ENCODE assay signal across 1 cellular context in genomic region chr19:34253711-34254551, GRCh38.
TF ChIP-seq lines count a peak whose summit lies in the region.

No MANE protein-coding gene starts in this region.

TF ChIP-seq in HepG2, 621 proteins besides CTCF, POLR2A, EP300 and RAD21 (continued from another document and continues in another):
- TF ChIP-seq THAP9 (CRISPR knock-in tag; IDR thresholded peaks at IDR 0.05; ENCODE audit: borderline replicate concordance): peak; percentile 45; the same call in 1 of the 2 replicates
- no peak for TF ChIP-seq ZNF17 (CRISPR knock-in tag; IDR thresholded peaks at IDR 0.05)
- no peak for TF ChIP-seq FIP1L1 (IDR thresholded peaks at IDR 0.05; ENCODE audit: borderline replicate concordance, insufficient read depth, low read depth, low read length)
- TF ChIP-seq ZNF674 (CRISPR knock-in tag; IDR thresholded peaks at IDR 0.05; ENCODE audit: low read depth): no peak
- peak; percentile 76 for TF ChIP-seq HOXA5 (CRISPR knock-in tag; IDR thresholded peaks at IDR 0.05)
- peak; percentile 53; the same call in 1 of the 2 replicates for TF ChIP-seq ELF1 (CRISPR knock-in tag; IDR thresholded peaks at IDR 0.05)
- no peak for TF ChIP-seq TFAP4 (IDR thresholded peaks at IDR 0.05; ENCODE audit: borderline replicate concordance, low read depth)
- TF ChIP-seq NFATC3 (CRISPR knock-in tag; IDR thresholded peaks at IDR 0.05): no peak
- peak; percentile 79 for TF ChIP-seq KDM2A (CRISPR knock-in tag; IDR thresholded peaks at IDR 0.05; ENCODE audit: borderline replicate concordance, low read depth)
- no peak for TF ChIP-seq RFXANK (CRISPR knock-in tag; IDR thresholded peaks at IDR 0.05)
- no peak for TF ChIP-seq NCOR1 (IDR thresholded peaks at IDR 0.05; ENCODE audit: borderline replicate concordance, low read length)
- no peak for TF ChIP-seq HNRNPH1 (optimal IDR thresholded peaks at IDR 0.05; ENCODE audit: low read depth, low read length)
- TF ChIP-seq ZNF639 (CRISPR knock-in tag; conservative IDR thresholded peaks at IDR 0.05): peak; percentile 62; the same call in 1 of the 2 replicates
- peak; percentile 46; the same call in 1 of the 2 replicates for TF ChIP-seq MED1 (CRISPR knock-in tag; IDR thresholded peaks at IDR 0.05)
- peak; percentile 48; the same call in 1 of the 2 replicates for TF ChIP-seq KLF15 (CRISPR knock-in tag; IDR thresholded peaks at IDR 0.05; ENCODE audit: borderline replicate concordance)
- no peak for TF ChIP-seq ZNF616 (CRISPR knock-in tag; IDR thresholded peaks at IDR 0.05; ENCODE audit: low read depth)
- peak; percentile 75; the same call in 1 of the 2 replicates for TF ChIP-seq ZNF724P (CRISPR knock-in tag; IDR thresholded peaks at IDR 0.05; ENCODE audit: borderline replicate concordance)
- no peak for TF ChIP-seq ZNF281 (CRISPR knock-in tag; IDR thresholded peaks at IDR 0.05; ENCODE audit: borderline replicate concordance)
- TF ChIP-seq MIER3 (CRISPR knock-in tag; IDR thresholded peaks at IDR 0.05; ENCODE audit: borderline replicate concordance): no peak
- no peak for TF ChIP-seq BCLAF1 (IDR thresholded peaks at IDR 0.05)
- TF ChIP-seq FOSL2 (CRISPR knock-in tag; IDR thresholded peaks at IDR 0.05): 0 out of 2 replicates have a peak, but pooled peaks have one; percentile 10
- TF ChIP-seq ZNF503 (CRISPR knock-in tag; IDR thresholded peaks at IDR 0.05): peak; percentile 52; the same call in 1 of the 2 replicates
- TF ChIP-seq ZFYVE20 (CRISPR knock-in tag; IDR thresholded peaks at IDR 0.05; ENCODE audit: borderline replicate concordance, low read depth): no peak
- TF ChIP-seq ZNF740 (CRISPR knock-in tag; IDR thresholded peaks at IDR 0.05): no peak
- no peak for TF ChIP-seq SRSF9 (IDR thresholded peaks at IDR 0.05; ENCODE audit: borderline replicate concordance, insufficient read depth, low read depth, low read length, poor library complexity, severe bottlenecking)
- no peak for TF ChIP-seq STAT5B (CRISPR knock-in tag; IDR thresholded peaks at IDR 0.05)
- no peak for TF ChIP-seq ZNF251 (CRISPR knock-in tag; IDR thresholded peaks at IDR 0.05)
- TF ChIP-seq TCF7 (IDR thresholded peaks at IDR 0.05; ENCODE audit: low read depth): no peak
- TF ChIP-seq HMGXB4 (CRISPR knock-in tag; IDR thresholded peaks at IDR 0.05; ENCODE audit: borderline replicate concordance in 1 of 2, low read depth in 1 of 2): peak; percentile 59 to 71; a peak in 3 of 4 replicates
- peak; percentile 60 for TF ChIP-seq RBM39 (IDR thresholded peaks at IDR 0.05; ENCODE audit: low read depth, low read length, poor library complexity, severe bottlenecking)
- TF ChIP-seq POGK (CRISPR knock-in tag; conservative IDR thresholded peaks at IDR 0.05): 0 out of 2 replicates have a peak, but pooled peaks have one; percentile 72
- no peak; the same call in 1 of the 2 replicates for TF ChIP-seq TFE3 (CRISPR knock-in tag; IDR thresholded peaks at IDR 0.05)
- TF ChIP-seq NR2F6 (IDR thresholded peaks at IDR 0.05): no peak
- no peak for TF ChIP-seq NR2F6 (CRISPR knock-in tag; IDR thresholded peaks at IDR 0.05)
